Comparison of ENCODE assay signal across 1 cellular context in genomic region chr7:5425507-5426225, GRCh38.
TF ChIP-seq lines count a peak whose summit lies in the region.

No MANE protein-coding gene starts in this region.

TF ChIP-seq in HepG2, 621 proteins besides CTCF, POLR2A, EP300 and RAD21 (continued from another document and continues in another):
- TF ChIP-seq ZNF615 (CRISPR knock-in tag; IDR thresholded peaks at IDR 0.05; ENCODE audit: borderline replicate concordance) (0 out of 2 replicates have a peak, but pooled peaks have one; percentile 72), FOXK1 (CRISPR knock-in tag; IDR thresholded peaks at IDR 0.05; ENCODE audit: borderline replicate concordance, low read depth) (no peak), HBP1 (CRISPR knock-in tag; IDR thresholded peaks at IDR 0.05; ENCODE audit: low read depth) (no peak), ZNF446 (CRISPR knock-in tag; IDR thresholded peaks at IDR 0.05) (peak; percentile 52; the same call in 1 of the 2 replicates), NFKBIZ (CRISPR knock-in tag; IDR thresholded peaks at IDR 0.05) (no peak), BCL3 (CRISPR knock-in tag; IDR thresholded peaks at IDR 0.05) (no peak), ARNT2 (CRISPR knock-in tag; IDR thresholded peaks at IDR 0.05; ENCODE audit: low read depth) (peak; percentile 55; the same call in 1 of the 2 replicates), ZNF501 (CRISPR knock-in tag; IDR thresholded peaks at IDR 0.05) (no peak), GABPB1 (CRISPR knock-in tag; IDR thresholded peaks at IDR 0.05) (peak; percentile 45; the same call in 1 of the 2 replicates), PITX1 (CRISPR knock-in tag; IDR thresholded peaks at IDR 0.05) (peak; percentile 87), ZNF678 (CRISPR knock-in tag; IDR thresholded peaks at IDR 0.05) (no peak), ZNF33A (CRISPR knock-in tag; IDR thresholded peaks at IDR 0.05; ENCODE audit: borderline replicate concordance) (no peak), SNAI1 (CRISPR knock-in tag; IDR thresholded peaks at IDR 0.05; ENCODE audit: borderline replicate concordance) (no peak), HMG20B (CRISPR knock-in tag; conservative IDR thresholded peaks at IDR 0.05) (0 out of 2 replicates have a peak, but pooled peaks have one; percentile 22), MEF2D (CRISPR knock-in tag; IDR thresholded peaks at IDR 0.05) (peak; percentile 21; the same call in 1 of the 2 replicates), ZNF136 (CRISPR knock-in tag; IDR thresholded peaks at IDR 0.05; ENCODE audit: low read depth) (no peak), MED8 (CRISPR knock-in tag; IDR thresholded peaks at IDR 0.05; ENCODE audit: insufficient replicate concordance) (no peak), ZBTB40 (IDR thresholded peaks at IDR 0.05) (no peak), ZBTB40 (CRISPR knock-in tag; IDR thresholded peaks at IDR 0.05) (0 out of 2 replicates have a peak, but pooled peaks have one; percentile 46), RBFOX2 (IDR thresholded peaks at IDR 0.05; ENCODE audit: low read depth, low read length) (peak; percentile 85), ZBTB21 (CRISPR knock-in tag; IDR thresholded peaks at IDR 0.05) (no peak), MXD1 (CRISPR knock-in tag; IDR thresholded peaks at IDR 0.05) (no peak), SKI (IDR thresholded peaks at IDR 0.05; ENCODE audit: partially characterized antibody) (no peak), KMT2A (CRISPR knock-in tag; IDR thresholded peaks at IDR 0.05) (no peak), UBTF (CRISPR knock-in tag; IDR thresholded peaks at IDR 0.05) (peak; percentile 41), ZBTB10 (CRISPR knock-in tag; IDR thresholded peaks at IDR 0.05; ENCODE audit: borderline replicate concordance) (no peak; the same call in 1 of the 2 replicates), RFX3 (CRISPR knock-in tag; IDR thresholded peaks at IDR 0.05) (no peak), ZNF441 (CRISPR knock-in tag; IDR thresholded peaks at IDR 0.05; ENCODE audit: borderline replicate concordance) (no peak), HCFC1 (IDR thresholded peaks at IDR 0.05; ENCODE audit: low read depth, low read length) (no peak), HNRNPH1 (optimal IDR thresholded peaks at IDR 0.05; ENCODE audit: low read depth, low read length) (peak; percentile 78), ZNF225 (CRISPR knock-in tag; IDR thresholded peaks at IDR 0.05) (peak; percentile 45; the same call in 1 of the 2 replicates), TAF1 (CRISPR knock-in tag; IDR thresholded peaks at IDR 0.05) (peak; percentile 65), PRDM4 (CRISPR knock-in tag; IDR thresholded peaks at IDR 0.05; ENCODE audit: borderline replicate concordance) (peak; percentile 100)
